Comparison of ENCODE assay signal across 10 cellular contexts in genomic region chr18:60053747-60054304, GRCh38.
A peak's percentile ranks its signal among the peaks of the same experiment; 100 is the strongest.
DNase-seq lines count a peak whose midpoint lies in the region; ATAC-seq and FAIRE-seq lines count a peak whose summit lies in the region.
"Had no signal": no experiment of that assay in that cellular context is flagged by ENCODE, and none has a peak within 500 bp of the region (broad histone marks: within the 10 kb centered on the region; RNA-seq: fewer than 3 reads in every experiment).

No MANE protein-coding gene starts in this region.

- peaks cover 4% of the 10 kb centered on the region for H3K9me3 Mint-ChIP-seq in activated T-helper 17 cell treated with anti-CD3 and anti-CD28 coated beads, Interleukin-2, amount 50 U/mL, for 72 hours

- no peaks in the 10 kb centered on the region for H3K4me1 Mint-ChIP-seq in activated T-helper 17 cell treated with anti-CD3 and anti-CD28 coated beads, Interleukin-2, amount 50 U/mL, for 72 hours
- H3K4me1 Mint-ChIP-seq: memory B cell had no signal

- H3K27me3 Mint-ChIP-seq in activated T-helper 17 cell treated with anti-CD3 and anti-CD28 coated beads, Interleukin-2, amount 50 U/mL, for 72 hours: no peaks in the 10 kb centered on the region

- no peak overlapping the region for H3K4me3 Mint-ChIP-seq in activated T-helper 17 cell treated with anti-CD3 and anti-CD28 coated beads, Interleukin-2, amount 50 U/mL, for 72 hours
- H3K4me3 Mint-ChIP-seq: memory B cell had no signal

- peak; percentile 40 for ATAC-seq in activated T-helper 17 cell treated with anti-CD3 and anti-CD28 coated beads, Interleukin-2, amount 50 U/mL, for 72 hours (replicated peaks)
- no peak for ATAC-seq in GM18858 (IDR thresholded peaks at IDR 0.05; ENCODE audit: unreplicated experiment)

- H3K27ac Mint-ChIP-seq in activated T-helper 17 cell treated with anti-CD3 and anti-CD28 coated beads, Interleukin-2, amount 50 U/mL, for 72 hours: no peak overlapping the region
- H3K27ac Mint-ChIP-seq: memory B cell had no signal

- no peaks in the 10 kb centered on the region for H3K36me3 Mint-ChIP-seq in activated T-helper 17 cell treated with anti-CD3 and anti-CD28 coated beads, Interleukin-2, amount 50 U/mL, for 72 hours (ENCODE audit: low read depth)
- H3K36me3 Mint-ChIP-seq: memory B cell had no signal

- peak; percentile 90 for FAIRE-seq in HTR-8/SVneo (lab: Jason Lieb, UNC)

- DNase-seq in GM03348 (ENCODE audit: low spot score) (peak; percentile 76), HTR-8/SVneo (ENCODE audit: insufficient read length, low spot score) (peak; percentile 50), left kidney (ENCODE audit: low read depth, low spot score) (peak; percentile 25)
- DNase-seq in activated CD8-positive, alpha-beta memory T cell treated with anti-CD3 and anti-CD28 coated beads, Interleukin-2, amount 50 U/mL, for 48 hours: no peak
- no peak for DNase-seq in activated T-cell treated with anti-CD3 and anti-CD28 coated beads, Interleukin-2, amount 50 U/mL, for 1 hour
- no peak for DNase-seq in NK-92 treated with Interleukin-12 subunit alpha and Interleukin-12 subunit beta, amount 100 ng/mL, for 24 hours (lab: John Stamatoyannopoulos, UW)
- DNase-seq: H7 had no signal

Comparison
In these comparisons a context has a peak if more than half of its experiments do, and no peak if none do; other contexts are left out.
1. DNase-seq: peak in GM03348 (single experiment), HTR-8/SVneo (single experiment) and left kidney (single experiment); none in activated CD8-positive, alpha-beta memory T cell treated with anti-CD3 and anti-CD28 coated beads, Interleukin-2, amount 50 U/mL, for 48 hours (single experiment), activated T-cell treated with anti-CD3 and anti-CD28 coated beads, Interleukin-2, amount 50 U/mL, for 1 hour (single experiment) and NK-92 treated with Interleukin-12 subunit alpha and Interleukin-12 subunit beta, amount 100 ng/mL, for 24 hours (single experiment).